In genomic region chr9:87592554-87593394, GRCh38 we compare ENCODE assay signal across 11 cellular contexts.
DNase-seq lines count a peak whose midpoint lies in the region; ATAC-seq and TF ChIP-seq lines count a peak whose summit lies in the region.
"Had no signal": no experiment of that assay in that cellular context is flagged by ENCODE, and none has a peak within 500 bp of the region (broad histone marks: within the 10 kb centered on the region; RNA-seq: fewer than 3 reads in every experiment).

No MANE protein-coding gene starts in this region.

- H3K27ac ChIP-seq in body of pancreas: peak overlapping the region; percentile 65 to 74 (median 70)

- TF ChIP-seq POLR2A in body of pancreas (IDR thresholded peaks at IDR 0.05): no peak

- no peak for TF ChIP-seq CTCF in HFFc6 (IDR thresholded peaks at IDR 0.05)
- TF ChIP-seq CTCF in body of pancreas (IDR thresholded peaks at IDR 0.05): no peak

- no peaks in the 10 kb centered on the region for H3K27me3 ChIP-seq in body of pancreas

- WGBS in body of pancreas, 2 donors: 5 to 16% methylated on average over 15 of the region's 15 CpGs

- peak; percentile 91 for ATAC-seq in body of pancreas
- ATAC-seq in left colon: peak; percentile 53
- ATAC-seq in HG03135 (IDR thresholded peaks at IDR 0.05; ENCODE audit: unreplicated experiment): no peak
- ATAC-seq in stimulated activated memory B cell treated with anti-CD40 and anti-IgM and Interleukin-4, amounts not matched to agents 10 μg/mL and 1 μg/mL and 100 μg/mL, for 72 hours: no peak
- ATAC-seq: HCT116 had no signal

- no peaks in the 10 kb centered on the region for H3K36me3 ChIP-seq in body of pancreas (replicated peaks in 1 of 2; ENCODE audit: insufficient read depth in 1 of 2, low read depth in 2 of 2)

- POLR2A ChIA-PET in activated CD4-positive, alpha-beta memory T cell treated with anti-CD3 and anti-CD28 coated beads, Interleukin-2, amount 10 ng/mL, durations not matched to agents 7 days and 5 days (lab: Charles Lee): no interaction called here

- peak overlapping the region; percentile 60 for H3K4me3 Mint-ChIP-seq in HFFc6
- H3K4me3 Mint-ChIP-seq in activated CD4-positive, alpha-beta memory T cell treated with anti-CD3 and anti-CD28 coated beads, Interleukin-2, amount 10 ng/mL, durations not matched to agents 7 days and 5 days: no peak overlapping the region
- H3K4me3 Mint-ChIP-seq in stimulated activated memory B cell treated with anti-CD40 and anti-IgM and Interleukin-4, amounts not matched to agents 10 μg/mL and 1 μg/mL and 100 μg/mL, for 72 hours: no peak overlapping the region

- peaks cover 66% of the 10 kb centered on the region for H3K4me1 ChIP-seq in body of pancreas

- peak overlapping the region; percentile 15; the same call in 1 of the 2 replicates for H3K27ac Mint-ChIP-seq in HFFc6
- H3K27ac Mint-ChIP-seq in activated CD4-positive, alpha-beta memory T cell treated with anti-CD3 and anti-CD28 coated beads, Interleukin-2, amount 10 ng/mL, durations not matched to agents 7 days and 5 days: no peak overlapping the region
- no peak overlapping the region for H3K27ac Mint-ChIP-seq in stimulated activated memory B cell treated with anti-CD40 and anti-IgM and Interleukin-4, amounts not matched to agents 10 μg/mL and 1 μg/mL and 100 μg/mL, for 72 hours

- DNase-seq in HFFc6 (peak; percentile 37), body of pancreas (peak; percentile 82 to 91 (median 84)), left colon (peak in 1 of 2 donors; percentile 30), stromal cell of bone marrow (ENCODE audit: low read depth) (peak; percentile 37), SK-N-DZ (ENCODE audit: low spot score) (no peak)
- DNase-seq in activated CD4-positive, alpha-beta memory T cell treated with anti-CD3 and anti-CD28 coated beads, Interleukin-2, amount 10 ng/mL, durations not matched to agents 7 days and 5 days: no peak
- DNase-seq: activated T-cell treated with anti-CD3 and anti-CD28 coated beads for 4 hours; stimulated activated CD4-positive, alpha-beta T cell treated with anti-CD3 and anti-CD28 coated beads, Interleukin-12 subunit alpha, Interleukin-12 subunit beta, amount 100 ng/mL, for 4 hours had no signal

- no peaks in the 10 kb centered on the region for H3K36me3 Mint-ChIP-seq in HFFc6 (ENCODE audit: low read depth)
- H3K36me3 Mint-ChIP-seq in activated CD4-positive, alpha-beta memory T cell treated with anti-CD3 and anti-CD28 coated beads, Interleukin-2, amount 10 ng/mL, durations not matched to agents 7 days and 5 days (ENCODE audit: low read depth): no peaks in the 10 kb centered on the region
- H3K36me3 Mint-ChIP-seq in stimulated activated memory B cell treated with anti-CD40 and anti-IgM and Interleukin-4, amounts not matched to agents 10 μg/mL and 1 μg/mL and 100 μg/mL, for 72 hours: no peaks in the 10 kb centered on the region

- H3K9me3 ChIP-seq in body of pancreas: no peaks in the 10 kb centered on the region

- CTCF ChIA-PET in activated CD4-positive, alpha-beta memory T cell treated with anti-CD3 and anti-CD28 coated beads, Interleukin-2, amount 10 ng/mL, durations not matched to agents 7 days and 5 days (lab: Charles Lee): no interaction called here

- no peaks in the 10 kb centered on the region for H3K9me3 Mint-ChIP-seq in HFFc6
- H3K9me3 Mint-ChIP-seq in activated CD4-positive, alpha-beta memory T cell treated with anti-CD3 and anti-CD28 coated beads, Interleukin-2, amount 10 ng/mL, durations not matched to agents 7 days and 5 days: no peaks in the 10 kb centered on the region
- no peaks in the 10 kb centered on the region for H3K9me3 Mint-ChIP-seq in stimulated activated memory B cell treated with anti-CD40 and anti-IgM and Interleukin-4, amounts not matched to agents 10 μg/mL and 1 μg/mL and 100 μg/mL, for 72 hours

- H3K4me3 ChIP-seq in body of pancreas: no peak overlapping the region

- intact Hi-C loops in body of pancreas (cut with DNase I): no loop called here
- intact Hi-C loops in left colon (cut with DNase I, micrococcal nuclease): loop anchor here in 1 of 2 donors (10.0 kb wide), 1 partner anchor 78 kb away; no protein-coding TSS in a partner anchor

- peaks cover 6% of the 10 kb centered on the region for H3K4me1 Mint-ChIP-seq in HFFc6 (ENCODE audit: low read depth)
- no peaks in the 10 kb centered on the region for H3K4me1 Mint-ChIP-seq in activated CD4-positive, alpha-beta memory T cell treated with anti-CD3 and anti-CD28 coated beads, Interleukin-2, amount 10 ng/mL, durations not matched to agents 7 days and 5 days
- no peaks in the 10 kb centered on the region for H3K4me1 Mint-ChIP-seq in stimulated activated memory B cell treated with anti-CD40 and anti-IgM and Interleukin-4, amounts not matched to agents 10 μg/mL and 1 μg/mL and 100 μg/mL, for 72 hours

- H3K27me3 Mint-ChIP-seq in HFFc6 (ENCODE audit: insufficient read depth): peaks cover 9% of the 10 kb centered on the region
- H3K27me3 Mint-ChIP-seq in activated CD4-positive, alpha-beta memory T cell treated with anti-CD3 and anti-CD28 coated beads, Interleukin-2, amount 10 ng/mL, durations not matched to agents 7 days and 5 days: peaks cover 2% of the 10 kb centered on the region
- H3K27me3 Mint-ChIP-seq in stimulated activated memory B cell treated with anti-CD40 and anti-IgM and Interleukin-4, amounts not matched to agents 10 μg/mL and 1 μg/mL and 100 μg/mL, for 72 hours: no peaks in the 10 kb centered on the region

Comparison
In these comparisons a context has a peak if more than half of its experiments do, and no peak if none do; other contexts are left out.
1. DNase-seq: peak in HFFc6 (single experiment), body of pancreas (4 of 4) and stromal cell of bone marrow (single experiment); none in activated CD4-positive, alpha-beta memory T cell treated with anti-CD3 and anti-CD28 coated beads, Interleukin-2, amount 10 ng/mL, durations not matched to agents 7 days and 5 days (single experiment) and SK-N-DZ (single experiment).
2. ATAC-seq: peak in body of pancreas (single experiment) and left colon (single experiment); none in HG03135 (single experiment) and stimulated activated memory B cell treated with anti-CD40 and anti-IgM and Interleukin-4, amounts not matched to agents 10 μg/mL and 1 μg/mL and 100 μg/mL, for 72 hours (single experiment).